ENCODE assay signal across 8 cellular contexts in the genomic region with DNA sequence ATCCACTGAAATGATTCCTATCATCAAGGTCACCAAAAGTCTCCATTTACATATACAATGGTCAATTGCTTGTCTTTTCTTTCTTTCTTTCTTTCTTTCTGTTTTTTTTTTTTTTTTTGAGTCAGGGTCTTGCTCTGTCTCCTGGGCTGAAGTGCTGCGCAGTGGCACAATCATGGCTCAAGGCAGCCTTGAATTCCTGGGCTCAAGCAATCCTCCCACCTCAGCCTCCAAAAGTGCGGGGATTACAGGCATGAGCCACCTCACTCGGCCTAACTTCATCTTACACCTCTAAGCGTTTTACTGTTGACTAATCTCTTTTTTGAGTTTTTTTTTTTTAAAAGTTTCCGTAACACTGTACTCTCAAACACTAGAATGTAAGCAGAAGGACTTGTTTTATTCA. TPM values are rescaled to one million over a fixed set of nuclear protein-coding genes. Genes with fewer than 3 reads are reported as not detected.
DNase-seq lines count a peak whose midpoint lies in the region; ATAC-seq and TF ChIP-seq lines count a peak whose summit lies in the region.

No MANE protein-coding gene starts in this region.

- POLR2A ChIA-PET in activated CD4-positive, alpha-beta memory T cell treated with anti-CD3 and anti-CD28 coated beads for 36 hours (lab: Charles Lee): interaction anchor here (1.8 kb wide), 1 partner anchor 9 kb away, joined by 5 read pairs; the partner anchor contains the start of gene TP53I3

- H3K9ac ChIP-seq in skeletal muscle satellite cell (ENCODE audit: low read depth, low read length): peak overlapping the region; percentile 88

- no peaks in the 10 kb centered on the region for H3K9me3 Mint-ChIP-seq in activated CD4-positive, alpha-beta memory T cell treated with anti-CD3 and anti-CD28 coated beads for 36 hours
- H3K9me3 Mint-ChIP-seq in glutamatergic neuron (ENCODE audit: unreplicated experiment): peaks cover 10% of the 10 kb centered on the region

- H3K27ac Mint-ChIP-seq in activated CD4-positive, alpha-beta memory T cell treated with anti-CD3 and anti-CD28 coated beads for 36 hours: peak overlapping the region; percentile 89
- H3K27ac Mint-ChIP-seq in glutamatergic neuron (ENCODE audit: unreplicated experiment): no peak overlapping the region

- H3K4me3 Mint-ChIP-seq in activated CD4-positive, alpha-beta memory T cell treated with anti-CD3 and anti-CD28 coated beads for 36 hours: peak overlapping the region; percentile 93
- peak overlapping the region; percentile 98 for H3K4me3 Mint-ChIP-seq in glutamatergic neuron (ENCODE audit: unreplicated experiment)

- H3K36me3 Mint-ChIP-seq in activated CD4-positive, alpha-beta memory T cell treated with anti-CD3 and anti-CD28 coated beads for 36 hours: peaks cover 10% of the 10 kb centered on the region
- H3K36me3 Mint-ChIP-seq in glutamatergic neuron (ENCODE audit: unreplicated experiment): no peaks in the 10 kb centered on the region

- H3K4me1 ChIP-seq in HAP-1 (peaks cover 3% of the 10 kb centered on the region; the same call in 1 of the 2 replicates), skeletal muscle satellite cell (ENCODE audit: control insufficient read depth, insufficient read depth, low read length) (peaks cover 14% of the 10 kb centered on the region)

- in situ Hi-C loops in HAP-1 (cut with MboI; ENCODE audit: low sequenced_read_pairs): no loop called here

- DNase-seq in HAP-1 (ENCODE audit: low spot score in 2 of 2) (no peak), glutamatergic neuron (no peak), retina (no peak), NCI-H146 treated with DMSO at 0.1 percent for 48 hours (lab: John Stamatoyannopoulos, UW; ENCODE audit: unreplicated experiment) (no peak), SHP77 (lab: John Stamatoyannopoulos, UW) (no peak)
- DNase-seq in activated CD4-positive, alpha-beta memory T cell treated with anti-CD3 and anti-CD28 coated beads for 36 hours: no peak

- H3K9me3 ChIP-seq in HAP-1 (no peaks in the 10 kb centered on the region), skeletal muscle satellite cell (replicated peaks; ENCODE audit: low read length) (no peaks in the 10 kb centered on the region)

- H3K27me3 ChIP-seq in HAP-1 (ENCODE audit: low read depth) (no peaks in the 10 kb centered on the region), skeletal muscle satellite cell (ENCODE audit: control insufficient read depth, insufficient read depth, low read length) (no peaks in the 10 kb centered on the region)

- CTCF ChIA-PET in activated CD4-positive, alpha-beta memory T cell treated with anti-CD3 and anti-CD28 coated beads for 36 hours (lab: Charles Lee): no interaction called here

- H3K27me3 Mint-ChIP-seq in activated CD4-positive, alpha-beta memory T cell treated with anti-CD3 and anti-CD28 coated beads for 36 hours: no peaks in the 10 kb centered on the region
- H3K27me3 Mint-ChIP-seq in glutamatergic neuron (ENCODE audit: unreplicated experiment): no peaks in the 10 kb centered on the region

- H3K4me3 ChIP-seq in HAP-1 (peak overlapping the region; percentile 89), skeletal muscle satellite cell (ENCODE audit: low read length) (peak overlapping the region; percentile 84)

- no peak for ATAC-seq in HG03159 (IDR thresholded peaks at IDR 0.05; ENCODE audit: unreplicated experiment)

- intact Hi-C loops in activated CD4-positive, alpha-beta memory T cell treated with anti-CD3 and anti-CD28 coated beads for 36 hours (cut with micrococcal nuclease): no loop called here

- peaks cover 32% of the 10 kb centered on the region for H3K4me1 Mint-ChIP-seq in activated CD4-positive, alpha-beta memory T cell treated with anti-CD3 and anti-CD28 coated beads for 36 hours (ENCODE audit: low read depth)
- peaks cover 5% of the 10 kb centered on the region for H3K4me1 Mint-ChIP-seq in glutamatergic neuron (ENCODE audit: low read depth, unreplicated experiment)

- no peak for TF ChIP-seq CTCF in glutamatergic neuron (IDR thresholded peaks at IDR 0.05; ENCODE audit: partially characterized antibody, unreplicated experiment)

- peak overlapping the region; percentile 78 for H3K4me2 ChIP-seq in skeletal muscle satellite cell (ENCODE audit: low read length)

- H3K36me3 ChIP-seq in HAP-1 (replicated peaks) (peaks cover 23% of the 10 kb centered on the region), skeletal muscle satellite cell (ENCODE audit: insufficient read depth, low read length) (peaks cover 33% of the 10 kb centered on the region)

RNA-seq across cellular contexts. Expression of gene SF3B6, which starts 0.9 kb away (rescaled TPM):
- 100 to 1,000 TPM; 145 to 148 TPM for total RNA-seq in activated CD4-positive, alpha-beta memory T cell treated with anti-CD3 and anti-CD28 coated beads for 36 hours
- total RNA-seq in glutamatergic neuron (ENCODE audit: unreplicated experiment): 76.5 TPM
- total RNA-seq in skeletal muscle satellite cell (2012; rRNA removed): 201 and 213 TPM in 2 replicates

RNA-seq across cellular contexts. Expression of gene TP53I3, which starts 9.4 kb away (rescaled TPM):
- total RNA-seq in activated CD4-positive, alpha-beta memory T cell treated with anti-CD3 and anti-CD28 coated beads for 36 hours: under 1 TPM; 0.90 to 0.94 TPM
- 38.0 TPM for total RNA-seq in glutamatergic neuron (ENCODE audit: unreplicated experiment)
- 44.1 and 50.5 TPM in 2 replicates for total RNA-seq in skeletal muscle satellite cell (2012; rRNA removed)

RNA-seq across cellular contexts. Expression of gene FKBP1B, which starts 25.7 kb away (rescaled TPM):
- total RNA-seq in activated CD4-positive, alpha-beta memory T cell treated with anti-CD3 and anti-CD28 coated beads for 36 hours: 1 to 10 TPM; 3.4 to 3.7 TPM
- 38.1 TPM for total RNA-seq in glutamatergic neuron (ENCODE audit: unreplicated experiment)
- total RNA-seq in skeletal muscle satellite cell (2012; rRNA removed): 9.6 and 10.9 TPM in 2 replicates

RNA-seq across cellular contexts. Expression of gene WDCP, which starts 28.1 kb away (rescaled TPM):
- 10 to 100 TPM; 18.4 to 21.2 TPM for total RNA-seq in activated CD4-positive, alpha-beta memory T cell treated with anti-CD3 and anti-CD28 coated beads for 36 hours
- 22.3 TPM for total RNA-seq in glutamatergic neuron (ENCODE audit: unreplicated experiment)
- 12.7 and 13.3 TPM in 2 replicates for total RNA-seq in skeletal muscle satellite cell (2012; rRNA removed)

RNA-seq across cellular contexts. Expression of gene PFN4, which starts 47.9 kb away (rescaled TPM):
- total RNA-seq in activated CD4-positive, alpha-beta memory T cell treated with anti-CD3 and anti-CD28 coated beads for 36 hours: under 1 TPM in 1 of 2 experiments, not detected in 1; 0.40 TPM
- not detected for total RNA-seq in glutamatergic neuron (ENCODE audit: unreplicated experiment)
- total RNA-seq in skeletal muscle satellite cell (2012; rRNA removed): not detected in 2 replicates

Comparison
In these comparisons a context has a peak if more than half of its experiments do, and no peak if none do; other contexts are left out.
1. RNA of gene TP53I3, which starts 9.4 kb away (total RNA-seq): 38.0 TPM in glutamatergic neuron (single experiment); 0.90 to 0.94 TPM in activated CD4-positive, alpha-beta memory T cell treated with anti-CD3 and anti-CD28 coated beads for 36 hours; every median in the first group is over 10 times any median in the second.